In genomic region chr16:79269211-79269863, GRCh38 we compare ENCODE assay signal across 9 cellular contexts.
A peak's percentile ranks its signal among the peaks of the same experiment; 100 is the strongest.
DNase-seq lines count a peak whose midpoint lies in the region; ATAC-seq lines count a peak whose summit lies in the region.
"Had no signal": no experiment of that assay in that cellular context is flagged by ENCODE, and none has a peak within 500 bp of the region (broad histone marks: within the 10 kb centered on the region; RNA-seq: fewer than 3 reads in every experiment).

No MANE protein-coding gene starts in this region.

- H3K9me3 Mint-ChIP-seq in stimulated activated naive B cell treated with anti-CD40 and anti-IgM and Interleukin-4, amounts not matched to agents 10 μg/mL and 1 μg/mL and 100 μg/mL, for 72 hours: peaks cover 0 to 3% of the 10 kb centered on the region in 2 donors

- H3K4me3 Mint-ChIP-seq in stimulated activated naive B cell treated with anti-CD40 and anti-IgM and Interleukin-4, amounts not matched to agents 10 μg/mL and 1 μg/mL and 100 μg/mL, for 72 hours: peak overlapping the region; percentile 29 to 35

- DNase-seq in activated T-cell treated with anti-CD3 and anti-CD28 coated beads for 24 hours (ENCODE audit: low read depth) (peak; percentile 68), activated T-cell treated with anti-CD3 and anti-CD28 coated beads for 4 hours (no peak), dermis blood vessel endothelial cell (no peak), NAMALWA (ENCODE audit: low spot score) (no peak), OCI-M1 (lab: John Stamatoyannopoulos, UW) (no peak)
- DNase-seq in activated T-helper 9 cell treated with anti-CD3 and anti-CD28 coated beads, Interleukin-2, amount 50 U/mL, for 16 hours (ENCODE audit: low read depth): peak; percentile 54
- DNase-seq in stimulated activated naive B cell treated with anti-CD40 and anti-IgM and Interleukin-4, amounts not matched to agents 10 μg/mL and 1 μg/mL and 100 μg/mL, for 72 hours: peak; percentile 78
- DNase-seq: aorta had no signal

- H3K36me3 Mint-ChIP-seq in stimulated activated naive B cell treated with anti-CD40 and anti-IgM and Interleukin-4, amounts not matched to agents 10 μg/mL and 1 μg/mL and 100 μg/mL, for 72 hours: no peaks in the 10 kb centered on the region

- H3K4me1 Mint-ChIP-seq in stimulated activated naive B cell treated with anti-CD40 and anti-IgM and Interleukin-4, amounts not matched to agents 10 μg/mL and 1 μg/mL and 100 μg/mL, for 72 hours: peaks cover 45 to 61% of the 10 kb centered on the region in 2 donors

- peak; percentile 87 for ATAC-seq in HG03175 (IDR thresholded peaks at IDR 0.05; ENCODE audit: unreplicated experiment)
- peak; percentile 95 to 96 for ATAC-seq in stimulated activated naive B cell treated with anti-CD40 and anti-IgM and Interleukin-4, amounts not matched to agents 10 μg/mL and 1 μg/mL and 100 μg/mL, for 72 hours (replicated peaks)

- H3K27me3 Mint-ChIP-seq in stimulated activated naive B cell treated with anti-CD40 and anti-IgM and Interleukin-4, amounts not matched to agents 10 μg/mL and 1 μg/mL and 100 μg/mL, for 72 hours: peaks cover 42 to 50% of the 10 kb centered on the region in 2 donors

- H3K27ac Mint-ChIP-seq in stimulated activated naive B cell treated with anti-CD40 and anti-IgM and Interleukin-4, amounts not matched to agents 10 μg/mL and 1 μg/mL and 100 μg/mL, for 72 hours: peak overlapping the region; percentile 21

Comparison
In these comparisons a context has a peak if more than half of its experiments do, and no peak if none do; other contexts are left out.
1. DNase-seq: peak in activated T-cell treated with anti-CD3 and anti-CD28 coated beads for 24 hours (single experiment), activated T-helper 9 cell treated with anti-CD3 and anti-CD28 coated beads, Interleukin-2, amount 50 U/mL, for 16 hours (single experiment) and stimulated activated naive B cell treated with anti-CD40 and anti-IgM and Interleukin-4, amounts not matched to agents 10 μg/mL and 1 μg/mL and 100 μg/mL, for 72 hours (single experiment); none in activated T-cell treated with anti-CD3 and anti-CD28 coated beads for 4 hours (single experiment), dermis blood vessel endothelial cell (single experiment), NAMALWA (single experiment) and OCI-M1 (single experiment).